In genomic region chr10:79434223-79434687, GRCh38 we compare ENCODE assay signal across 9 cellular contexts. TPM values are rescaled to one million over a fixed set of nuclear protein-coding genes. Genes with fewer than 3 reads are reported as not detected.
DNase-seq lines count a peak whose midpoint lies in the region; ATAC-seq and TF ChIP-seq lines count a peak whose summit lies in the region.
"Had no signal": no experiment of that assay in that cellular context is flagged by ENCODE, and none has a peak within 500 bp of the region (broad histone marks: within the 10 kb centered on the region; RNA-seq: fewer than 3 reads in every experiment).

No MANE protein-coding gene starts in this region.

- H3K4me3 Mint-ChIP-seq in neural crest cell (no peak overlapping the region), WTC11 (no peak overlapping the region)
- H3K4me3 Mint-ChIP-seq: CD14-positive monocyte had no signal

- H3K36me3 ChIP-seq in cardiac muscle cell = peaks cover 8% of the 10 kb centered on the region
- no peaks in the 10 kb centered on the region for H3K36me3 ChIP-seq in mammary epithelial cell (ENCODE audit: insufficient read depth, low read length)
- no peaks in the 10 kb centered on the region for H3K36me3 ChIP-seq in urinary bladder (ENCODE audit: insufficient read depth)

- POLR2A ChIA-PET in WTC11 (lab: Charles Lee) = no interaction called here

- DNase-seq in cardiac muscle cell (ENCODE audit: low read depth in 1 of 2, low spot score in 1 of 2) (peak in 1 of 2 donors; percentile 34), cardiac septum (ENCODE audit: low spot score) (no peak), mammary epithelial cell (peak; percentile 61), neural crest cell (ENCODE audit: low read depth, low spot score) (no peak), HUDEP-2 (lab: John Stamatoyannopoulos, UW; ENCODE audit: unreplicated experiment in 76 of 76) (no peak), WTC11 (ENCODE audit: low spot score) (no peak)

- CTCF ChIA-PET in mammary epithelial cell (lab: Charles Lee; ENCODE audit: low non-redundant PET) = no interaction called here
- CTCF ChIA-PET in WTC11 (lab: Charles Lee) = interaction anchor here (2.6 kb wide), 1 partner anchor 33 kb away, joined by 8 read pairs; no protein-coding TSS in a partner anchor

- dilution Hi-C loops in mammary epithelial cell (cut with HindIII; ENCODE audit: low sequenced_read_pairs) = no loop called here

- H3K9me3 ChIP-seq in cardiac muscle cell (ENCODE audit: low read depth) (no peaks in the 10 kb centered on the region), mammary epithelial cell (replicated peaks; ENCODE audit: insufficient read depth, low read length) (no peaks in the 10 kb centered on the region)

- H3K4me2 ChIP-seq in mammary epithelial cell (ENCODE audit: insufficient read depth, low read depth, low read length) = no peak overlapping the region

- no peak overlapping the region for H2AFZ ChIP-seq in mammary epithelial cell (ENCODE audit: low read depth, low read length)

- intact Hi-C loops in cardiac septum (cut with DNase I) (no loop called here), mammary epithelial cell (cut with micrococcal nuclease) (no loop called here)

- ATAC-seq in HG03432 (IDR thresholded peaks at IDR 0.05; ENCODE audit: unreplicated experiment) (no peak), WTC11 (no peak)

- H3K27ac Mint-ChIP-seq in neural crest cell (ENCODE audit: unreplicated experiment) = peak overlapping the region; percentile 97
- H3K27ac Mint-ChIP-seq in WTC11 = no peak overlapping the region

- H3K4me1 ChIP-seq in cardiac muscle cell (ENCODE audit: low read depth) (peaks cover 71% of the 10 kb centered on the region), mammary epithelial cell (ENCODE audit: insufficient read depth, low read length) (peaks cover 33% of the 10 kb centered on the region), urinary bladder (ENCODE audit: insufficient read depth) (peaks cover 1% of the 10 kb centered on the region)

- H3K27me3 Mint-ChIP-seq in neural crest cell (ENCODE audit: low read depth) (no peaks in the 10 kb centered on the region), WTC11 (ENCODE audit: low read depth) (no peaks in the 10 kb centered on the region)

- H3K4me1 Mint-ChIP-seq in neural crest cell (peaks cover 35% of the 10 kb centered on the region), WTC11 (peaks cover 14% of the 10 kb centered on the region)

- no TSS peak for BruUV-seq in mammary epithelial cell (replicated peaks; lab: Mats Ljungman, UMichigan)

- no peaks in the 10 kb centered on the region for H3K27me3 ChIP-seq in cardiac muscle cell
- no peaks in the 10 kb centered on the region for H3K27me3 ChIP-seq in mammary epithelial cell (ENCODE audit: insufficient read depth, low read length)

- H3K36me3 Mint-ChIP-seq in neural crest cell (ENCODE audit: low read depth) (no peaks in the 10 kb centered on the region), WTC11 (no peaks in the 10 kb centered on the region)

- H3K79me2 ChIP-seq in mammary epithelial cell (ENCODE audit: insufficient read depth, low read length) = no peaks in the 10 kb centered on the region

- no peaks in the 10 kb centered on the region for H3K9me3 Mint-ChIP-seq in neural crest cell
- H3K9me3 Mint-ChIP-seq in WTC11 = no peaks in the 10 kb centered on the region

- TF ChIP-seq CTCF in cardiac muscle cell (IDR thresholded peaks at IDR 0.05; ENCODE audit: low read depth, low read length) = no peak
- no peak for TF ChIP-seq CTCF in mammary epithelial cell (conservative IDR thresholded peaks at IDR 0.05 in 1 of 2, IDR thresholded peaks at IDR 0.05 in 1 of 2; ENCODE audit: extremely low read depth in 1 of 2, insufficient read depth in 1 of 2, low read depth in 1 of 2, low read length in 2 of 2)
- TF ChIP-seq CTCF in neural crest cell (conservative IDR thresholded peaks at IDR 0.05) = no peak
- TF ChIP-seq CTCF in WTC11 (IDR thresholded peaks at IDR 0.05) = no peak

- WGBS in mammary epithelial cell (ENCODE audit: low coverage, missing lambda C conversion rate) = 80% methylated on average over 5 of the region's 5 CpGs
- 63% methylated on average over 5 of the region's 5 CpGs for WGBS in urinary bladder

- no peak overlapping the region for H3K4me3 ChIP-seq in cardiac muscle cell
- H3K4me3 ChIP-seq in mammary epithelial cell (replicated peaks in 1 of 3; ENCODE audit: insufficient read depth in 1 of 3, low read depth in 2 of 3, low read length in 3 of 3) = no peak overlapping the region
- no peak overlapping the region for H3K4me3 ChIP-seq in urinary bladder (ENCODE audit: low read depth, low read length)

- H3K9ac ChIP-seq in mammary epithelial cell (ENCODE audit: insufficient read depth, low read length) = no peak overlapping the region

- in situ Hi-C loops in mammary epithelial cell (cut with MboI; ENCODE audit: low sequenced_read_pairs in 2 of 2) = no loop called here

- no peaks in the 10 kb centered on the region for H4K20me1 ChIP-seq in mammary epithelial cell (ENCODE audit: insufficient read depth, low read length)

- H3K27ac ChIP-seq in cardiac muscle cell = peak overlapping the region; percentile 96
- H3K27ac ChIP-seq in mammary epithelial cell (ENCODE audit: insufficient read depth, low read depth, low read length) = no peak overlapping the region
- peak overlapping the region; percentile 57 for H3K27ac ChIP-seq in urinary bladder (ENCODE audit: low read depth)

TF ChIP-seq in WTC11, 78 proteins besides CTCF, POLR2A, EP300 and RAD21:
- no peak for TF ChIP-seq SMAD3 (CRISPR knock-in tag; IDR thresholded peaks at IDR 0.05; ENCODE audit: borderline replicate concordance)
- no peak for TF ChIP-seq ZNF532 (CRISPR knock-in tag; IDR thresholded peaks at IDR 0.05; ENCODE audit: borderline replicate concordance)
- TF ChIP-seq FOXP1 (CRISPR knock-in tag; IDR thresholded peaks at IDR 0.05; ENCODE audit: borderline replicate concordance) = no peak

RNA-seq across cellular contexts. Expression of gene ZCCHC24, which starts 11.2 kb away (rescaled TPM):
- 56.5 and 58.0 TPM in 2 replicates for total RNA-seq in cardiac muscle cell
- 65.4 and 81.5 TPM in 2 replicates for polyA plus RNA-seq in cardiac muscle cell
- 56.6 TPM for total RNA-seq in cardiac septum
- 1 to 10 TPM; 3.1 to 7.3 TPM for total RNA-seq in mammary epithelial cell
- 1.6 TPM for polyA plus RNA-seq in mammary epithelial cell
- 1.2 TPM for polyA minus RNA-seq in mammary epithelial cell
- total RNA-seq in neural crest cell = 24.3 and 26.5 TPM in 2 replicates
- 43.5 TPM for total RNA-seq in urinary bladder
- polyA plus RNA-seq in urinary bladder = 98.2 TPM
- 6.0 to 7.7 TPM (median 6.2 TPM) in 3 replicates for total RNA-seq in WTC11 (2021)
